In the genomic region with DNA sequence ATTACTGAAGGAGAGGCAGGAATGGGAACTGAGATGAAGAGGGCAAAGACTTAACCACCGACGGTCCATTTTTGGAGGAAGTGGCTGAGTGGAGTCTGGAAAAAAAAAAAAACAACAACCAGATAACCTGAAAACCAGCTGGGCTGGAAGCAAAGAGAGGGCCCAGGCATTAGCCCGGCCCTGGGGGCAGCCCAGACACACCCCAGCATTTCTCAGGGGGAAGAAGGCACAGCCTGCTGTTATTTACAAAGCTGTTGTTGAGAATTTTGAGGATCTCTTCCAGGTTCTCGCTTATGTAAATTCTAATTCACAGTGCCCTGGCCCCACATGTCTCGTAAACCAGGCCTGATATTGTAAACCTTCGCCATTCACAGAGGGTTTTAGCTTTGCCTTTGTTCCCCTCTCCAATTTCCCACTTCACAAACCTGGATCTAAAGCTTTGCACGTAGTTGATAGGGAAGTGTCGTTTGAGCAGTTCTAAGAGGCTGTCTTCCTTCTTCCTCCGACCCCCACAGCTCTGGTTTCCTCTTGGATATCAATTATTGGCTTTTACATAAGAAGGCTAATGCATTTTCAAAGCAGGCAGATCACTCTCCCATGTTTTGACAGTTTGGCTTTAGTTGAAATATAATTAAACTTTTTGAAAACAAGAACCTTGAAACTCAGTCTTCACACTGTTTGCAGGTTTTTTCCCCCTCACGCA, we compare ENCODE assay signal across 8 cellular contexts.
DNase-seq lines count a peak whose midpoint lies in the region; ATAC-seq and TF ChIP-seq lines count a peak whose summit lies in the region.

No MANE protein-coding gene starts in this region.

- no peak for TF ChIP-seq CTCF in GM12875 (IDR thresholded peaks at IDR 0.05; ENCODE audit: borderline replicate concordance, insufficient read depth, low read depth, low read length)

- peaks cover 4% of the 10 kb centered on the region for H3K9me3 Mint-ChIP-seq in activated T-helper 2 cell treated with anti-CD3 and anti-CD28 coated beads, Interferon-gamma antibody, Interleukin-2, Interleukin-4, amounts not matched to agents 10 μg/mL and 5 μg/mL and 100 μg/mL, durations not matched to agents 14 hours and 24 hours and 36 hours
- H3K9me3 Mint-ChIP-seq in natural killer cell treated with Interleukin-12 subunit alpha and Interleukin-12 subunit beta and Interleukin-15 and Interleukin-18, amount 100 ng/mL, for 72 hours: no peaks in the 10 kb centered on the region

- DNase-seq in NCI-H1092 (lab: John Stamatoyannopoulos, UW) (peak; percentile 80), cerebellar cortex (ENCODE audit: low spot score) (no peak), DMS114 treated with DMSO at 0.1 percent for 48 hours (lab: John Stamatoyannopoulos, UW; ENCODE audit: unreplicated experiment) (no peak)
- no peak for DNase-seq in activated T-helper 2 cell treated with anti-CD3 and anti-CD28 coated beads, Interferon-gamma antibody, Interleukin-2, Interleukin-4, amounts not matched to agents 10 μg/mL and 5 μg/mL and 100 μg/mL, durations not matched to agents 14 hours and 24 hours and 36 hours (ENCODE audit: low spot score)
- DNase-seq in natural killer cell treated with Interleukin-12 subunit alpha and Interleukin-12 subunit beta and Interleukin-15 and Interleukin-18, amount 100 ng/mL, for 72 hours (ENCODE audit: low spot score): no peak
- no peak for DNase-seq in stimulated activated CD4-positive, alpha-beta T cell treated with anti-CD3 and anti-CD28 coated beads, Interleukin-4, amount 100 ng/mL, for 1 hour
- DNase-seq in activated effector memory CD4-positive, alpha-beta T cell treated with Interleukin-2 at 50 U/mL for 16 hours: no peak

- peak overlapping the region; percentile 97 for H3K27ac Mint-ChIP-seq in activated T-helper 2 cell treated with anti-CD3 and anti-CD28 coated beads, Interferon-gamma antibody, Interleukin-2, Interleukin-4, amounts not matched to agents 10 μg/mL and 5 μg/mL and 100 μg/mL, durations not matched to agents 14 hours and 24 hours and 36 hours
- peak overlapping the region in 1 of 2 donors; percentile 100 for H3K27ac Mint-ChIP-seq in natural killer cell treated with Interleukin-12 subunit alpha and Interleukin-12 subunit beta and Interleukin-15 and Interleukin-18, amount 100 ng/mL, for 72 hours

- intact Hi-C loops in activated T-helper 2 cell treated with anti-CD3 and anti-CD28 coated beads, Interferon-gamma antibody, Interleukin-2, Interleukin-4, amounts not matched to agents 10 μg/mL and 5 μg/mL and 100 μg/mL, durations not matched to agents 14 hours and 24 hours and 36 hours (cut with micrococcal nuclease): loop anchor here (1.0 to 2.0 kb wide), 10 partner anchors 40 to 311 kb away; no protein-coding TSS in a partner anchor

- H3K36me3 Mint-ChIP-seq in activated T-helper 2 cell treated with anti-CD3 and anti-CD28 coated beads, Interferon-gamma antibody, Interleukin-2, Interleukin-4, amounts not matched to agents 10 μg/mL and 5 μg/mL and 100 μg/mL, durations not matched to agents 14 hours and 24 hours and 36 hours (ENCODE audit: low read depth): peaks cover 19% of the 10 kb centered on the region
- peaks cover 6% of the 10 kb centered on the region for H3K36me3 Mint-ChIP-seq in natural killer cell treated with Interleukin-12 subunit alpha and Interleukin-12 subunit beta and Interleukin-15 and Interleukin-18, amount 100 ng/mL, for 72 hours

- H3K27me3 Mint-ChIP-seq in activated T-helper 2 cell treated with anti-CD3 and anti-CD28 coated beads, Interferon-gamma antibody, Interleukin-2, Interleukin-4, amounts not matched to agents 10 μg/mL and 5 μg/mL and 100 μg/mL, durations not matched to agents 14 hours and 24 hours and 36 hours (ENCODE audit: low read depth): no peaks in the 10 kb centered on the region
- no peaks in the 10 kb centered on the region for H3K27me3 Mint-ChIP-seq in natural killer cell treated with Interleukin-12 subunit alpha and Interleukin-12 subunit beta and Interleukin-15 and Interleukin-18, amount 100 ng/mL, for 72 hours

- ATAC-seq in natural killer cell treated with Interleukin-12 subunit alpha and Interleukin-12 subunit beta and Interleukin-15 and Interleukin-18, amount 100 ng/mL, for 72 hours: no peak

- peaks cover 65% of the 10 kb centered on the region for H3K4me1 Mint-ChIP-seq in activated T-helper 2 cell treated with anti-CD3 and anti-CD28 coated beads, Interferon-gamma antibody, Interleukin-2, Interleukin-4, amounts not matched to agents 10 μg/mL and 5 μg/mL and 100 μg/mL, durations not matched to agents 14 hours and 24 hours and 36 hours (ENCODE audit: low read depth)
- peaks cover 57 to 60% of the 10 kb centered on the region in 2 donors for H3K4me1 Mint-ChIP-seq in natural killer cell treated with Interleukin-12 subunit alpha and Interleukin-12 subunit beta and Interleukin-15 and Interleukin-18, amount 100 ng/mL, for 72 hours (ENCODE audit: low read depth in 2 of 2)

- peak overlapping the region; percentile 6 for H3K4me3 ChIP-seq in GM12875 (ENCODE audit: low read depth, low read length)

- H3K4me3 Mint-ChIP-seq in activated T-helper 2 cell treated with anti-CD3 and anti-CD28 coated beads, Interferon-gamma antibody, Interleukin-2, Interleukin-4, amounts not matched to agents 10 μg/mL and 5 μg/mL and 100 μg/mL, durations not matched to agents 14 hours and 24 hours and 36 hours (ENCODE audit: low read depth): peak overlapping the region; percentile 71
- H3K4me3 Mint-ChIP-seq in natural killer cell treated with Interleukin-12 subunit alpha and Interleukin-12 subunit beta and Interleukin-15 and Interleukin-18, amount 100 ng/mL, for 72 hours: peak overlapping the region; percentile 84
